ENCODE assay signal across 18 cellular contexts in genomic region chr16:54939537-54940278, GRCh38. TPM values are rescaled to one million over a fixed set of nuclear protein-coding genes. Genes with fewer than 3 reads are reported as not detected.
A peak's percentile ranks its signal among the peaks of the same experiment; 100 is the strongest.
DNase-seq lines count a peak whose midpoint lies in the region; ATAC-seq, FAIRE-seq and TF ChIP-seq lines count a peak whose summit lies in the region.
"Had no signal": no experiment of that assay in that cellular context is flagged by ENCODE, and none has a peak within 500 bp of the region (broad histone marks: within the 10 kb centered on the region; RNA-seq: fewer than 3 reads in every experiment).

No MANE protein-coding gene starts in this region.

- no peak for TF ChIP-seq RAD21 in H1 (IDR thresholded peaks at IDR 0.05 in 1 of 2, conservative IDR thresholded peaks at IDR 0.05 in 1 of 2; ENCODE audit: low read depth in 2 of 2, low read length in 2 of 2)

- H3K4ac ChIP-seq in H1 (replicated peaks; ENCODE audit: insufficient read length, low read depth, low read length), result no peak overlapping the region

- peaks cover 11% of the 10 kb centered on the region for H3K23me2 ChIP-seq in H1 (ENCODE audit: low read depth, low read length)

- CTCF ChIA-PET in H1 (lab: Charles Lee; ENCODE audit: partially characterized antibody), result interaction anchor here (0.7 to 3.6 kb wide), 7 partner anchors 18 to 417 kb away, joined by 3 to 29 read pairs (median 3); no protein-coding TSS in a partner anchor
- CTCF ChIA-PET in CD8-positive, alpha-beta memory T cell (lab: Charles Lee), result no interaction called here

- H3K27ac Mint-ChIP-seq in activated CD4-positive, alpha-beta T cell treated with anti-CD3 and anti-CD28 coated beads, Interleukin-2, amount 10 ng/mL, durations not matched to agents 24 days and 14 days, result no peak overlapping the region
- H3K27ac Mint-ChIP-seq in CD8-positive, alpha-beta memory T cell, result no peak overlapping the region
- H3K27ac Mint-ChIP-seq: activated B cell treated with CpG ODN at 0.5 μM for 24 hours had no signal

- H3K9me3 Mint-ChIP-seq in activated CD4-positive, alpha-beta T cell treated with anti-CD3 and anti-CD28 coated beads, Interleukin-2, amount 10 ng/mL, durations not matched to agents 24 days and 14 days, result no peaks in the 10 kb centered on the region
- peaks cover 0 to 10% (median 6%) of the 10 kb centered on the region in 5 donors for H3K9me3 Mint-ChIP-seq in CD8-positive, alpha-beta memory T cell
- H3K9me3 Mint-ChIP-seq: activated B cell treated with CpG ODN at 0.5 μM for 24 hours had no signal

- peak overlapping the region; percentile 95 to 98 for H3K4me2 ChIP-seq in H1 (ENCODE audit: insufficient read depth in 1 of 2, low read depth in 2 of 2, low read length in 2 of 2)

- TF ChIP-seq CTCF in H1 (IDR thresholded peaks at IDR 0.05; ENCODE audit: control extremely low read depth in 1 of 3, insufficient read depth in 1 of 3, low read depth in 1 of 3, low read length in 3 of 3) (no peak), lower leg skin (IDR thresholded peaks at IDR 0.05) (no peak), upper lobe of right lung (IDR thresholded peaks at IDR 0.05) (no peak)

- FAIRE-seq in H1 (lab: Jason Lieb, UNC), result no peak
- FAIRE-seq: A204.1, HTR-8/SVneo, keratinocyte had no signal

- DNase-seq in activated CD4-positive, alpha-beta T cell treated with anti-CD3 and anti-CD28 coated beads, Interleukin-2, amount 10 ng/mL, durations not matched to agents 24 days and 14 days, result peak; percentile 45
- no peak for DNase-seq in activated CD4-positive, alpha-beta T cell treated with anti-CD3 and anti-CD28 coated beads for 1 hour
- DNase-seq in H1 (ENCODE audit: low read depth in 1 of 2, low spot score in 2 of 2), result peak in 1 of 2 experiments; percentile 71
- DNase-seq in lower leg skin (ENCODE audit: low spot score in 2 of 2), result peak; percentile 13 to 90
- no peak for DNase-seq in upper lobe of right lung
- no peak for DNase-seq in CD8-positive, alpha-beta memory T cell
- DNase-seq in RPMI8226, result no peak
- DNase-seq in dedifferentiated amniotic fluid mesenchymal stem cell (ENCODE audit: extremely low spot score), result no peak
- DNase-seq: activated B cell treated with CpG ODN at 0.5 μM for 24 hours, DMS 273 treated with DMSO at 0.1 percent for 48 hours, NCI-H1694, Right ventricle myocardium superior, T-helper 1 cell had no signal

- no peak overlapping the region for H4K8ac ChIP-seq in H1 (ENCODE audit: extremely low read depth, insufficient read depth, low read length)

- intact Hi-C loops in activated CD4-positive, alpha-beta T cell treated with anti-CD3 and anti-CD28 coated beads, Interleukin-2, amount 10 ng/mL, durations not matched to agents 24 days and 14 days (cut with micrococcal nuclease), result loop anchor here (5.0 to 10.0 kb wide), 2 partner anchors 388 to 505 kb away; no protein-coding TSS in a partner anchor
- intact Hi-C loops in lower leg skin (cut with DNase I; ENCODE audit: low total_unique reads), result loop anchor here (10.0 kb wide), 2 partner anchors 655 to 735 kb away; partner anchors contain the start of gene IRX3
- intact Hi-C loops in upper lobe of right lung (cut with DNase I), result no loop called here

- no peak overlapping the region for H3K23ac ChIP-seq in H1 (ENCODE audit: insufficient read length)

- no peak overlapping the region for H3K27ac ChIP-seq in H1 (ENCODE audit: low read depth, low read length)
- H3K27ac ChIP-seq in upper lobe of right lung, result no peak overlapping the region
- no peak overlapping the region for H3K27ac ChIP-seq in CD8-positive, alpha-beta memory T cell (ENCODE audit: low read depth, low read length)
- H3K27ac ChIP-seq: C4-2B had no signal

- H4K91ac ChIP-seq in H1 (replicated peaks; ENCODE audit: insufficient read length, low read length), result no peak overlapping the region

- H2BK15ac ChIP-seq in H1 (ENCODE audit: low read length), result no peak overlapping the region

- no peak overlapping the region; the same call in 1 of the 2 replicates for H3K18ac ChIP-seq in H1 (ENCODE audit: extremely low read depth, low read length)

- H3K4me3 ChIP-seq in H1 (ENCODE audit: extremely low read depth in 1 of 4, insufficient read depth in 2 of 4, low read depth in 3 of 4, low read length in 4 of 4) (peak overlapping the region in 3 of 4 experiments; percentile 11 to 68 (median 23); a peak in 5 of 8 replicates), lower leg skin (ENCODE audit: low read depth, poor library complexity, severe bottlenecking) (no peak overlapping the region), upper lobe of right lung (no peak overlapping the region)
- H3K4me3 ChIP-seq in CD8-positive, alpha-beta memory T cell (ENCODE audit: low read length), result no peak overlapping the region

- H3K14ac ChIP-seq in H1 (ENCODE audit: insufficient read length), result no peak overlapping the region

- no peaks in the 10 kb centered on the region for H3K79me1 ChIP-seq in H1 (ENCODE audit: low read depth, low read length)

- no peak overlapping the region for H2AFZ ChIP-seq in H1 (ENCODE audit: low read length)

- H3K4me1 ChIP-seq in H1 (replicated peaks in 1 of 4; ENCODE audit: control insufficient read depth in 3 of 4, insufficient read depth in 4 of 4, low read length in 3 of 4) (peaks cover 0 to 28% (median 18%) of the 10 kb centered on the region in 4 experiments; a peak in 6 of 7 replicates), upper lobe of right lung (peaks cover 8% of the 10 kb centered on the region)
- H3K4me1 ChIP-seq in CD8-positive, alpha-beta memory T cell (ENCODE audit: insufficient read depth, low read length), result no peaks in the 10 kb centered on the region

- H4K5ac ChIP-seq in H1 (ENCODE audit: insufficient read length, low read depth, low read length), result no peak overlapping the region

- H3K56ac ChIP-seq in H1 (replicated peaks; ENCODE audit: insufficient read length, low read depth, low read length), result no peak overlapping the region

- no peak overlapping the region for H2BK5ac ChIP-seq in H1 (ENCODE audit: low read depth, low read length)

- TF ChIP-seq EP300 in H1 (IDR thresholded peaks at IDR 0.05; ENCODE audit: borderline replicate concordance in 1 of 2, low read depth in 2 of 2, low read length in 2 of 2), result no peak

- peaks cover 1% of the 10 kb centered on the region for H3K36me3 Mint-ChIP-seq in activated CD4-positive, alpha-beta T cell treated with anti-CD3 and anti-CD28 coated beads, Interleukin-2, amount 10 ng/mL, durations not matched to agents 24 days and 14 days (ENCODE audit: low read depth)
- H3K36me3 Mint-ChIP-seq in CD8-positive, alpha-beta memory T cell, result no peaks in the 10 kb centered on the region

- H2BK12ac ChIP-seq in H1 (ENCODE audit: low read depth, low read length), result peak overlapping the region; percentile 23; the same call in 1 of the 2 replicates

- TF ChIP-seq POLR2A in H1 (IDR thresholded peaks at IDR 0.05; ENCODE audit: control extremely low read depth in 1 of 2, low read depth in 2 of 2, low read length in 2 of 2) (no peak), lower leg skin (IDR thresholded peaks at IDR 0.05) (no peak)

- H2AK5ac ChIP-seq in H1 (ENCODE audit: low read depth, low read length), result no peak overlapping the region

- ATAC-seq in upper lobe of right lung, result peak; percentile 8

- no peak overlapping the region for H2BK120ac ChIP-seq in H1 (replicated peaks; ENCODE audit: low read depth, low read length)

- H3K4me1 Mint-ChIP-seq in activated CD4-positive, alpha-beta T cell treated with anti-CD3 and anti-CD28 coated beads, Interleukin-2, amount 10 ng/mL, durations not matched to agents 24 days and 14 days, result peaks cover 9% of the 10 kb centered on the region
- H3K4me1 Mint-ChIP-seq in CD8-positive, alpha-beta memory T cell, result peaks cover 6 to 17% (median 8%) of the 10 kb centered on the region in 3 donors

- H4K20me1 ChIP-seq in H1 (replicated peaks in 1 of 2; ENCODE audit: control insufficient read depth in 1 of 2, insufficient read depth in 2 of 2, low read length in 2 of 2), result peaks cover 3 to 8% of the 10 kb centered on the region in 2 experiments

- peaks cover 68% of the 10 kb centered on the region for H3K27me3 Mint-ChIP-seq in activated CD4-positive, alpha-beta T cell treated with anti-CD3 and anti-CD28 coated beads, Interleukin-2, amount 10 ng/mL, durations not matched to agents 24 days and 14 days
- peaks cover 59 to 81% of the 10 kb centered on the region in 2 donors for H3K27me3 Mint-ChIP-seq in CD8-positive, alpha-beta memory T cell

- no peaks in the 10 kb centered on the region for H3K79me2 ChIP-seq in H1 (ENCODE audit: control insufficient read depth in 1 of 2, insufficient read depth in 2 of 2, low read length in 2 of 2)

- H3K9me3 ChIP-seq in H1 (ENCODE audit: insufficient read depth in 2 of 2, low read depth in 1 of 2, low read length in 1 of 2), result no peaks in the 10 kb centered on the region; a peak in 1 of 4 replicates
- H3K9me3 ChIP-seq in upper lobe of right lung, result no peaks in the 10 kb centered on the region
- H3K9me3 ChIP-seq in CD8-positive, alpha-beta memory T cell (ENCODE audit: low read length), result no peaks in the 10 kb centered on the region

- H3K9ac ChIP-seq in H1 (replicated peaks in 1 of 4; ENCODE audit: extremely low read depth in 1 of 4, low read depth in 3 of 4, low read length in 3 of 4), result no peak overlapping the region

- H2BK20ac ChIP-seq in H1 (ENCODE audit: low read length), result no peak overlapping the region

- H3K27me3 ChIP-seq in H1 (replicated peaks in 1 of 4; ENCODE audit: control insufficient read depth in 3 of 4, extremely low read depth in 1 of 4, insufficient read depth in 3 of 4, low read length in 3 of 4), result peaks cover 42 to 73% (median 68%) of the 10 kb centered on the region in 4 experiments
- H3K27me3 ChIP-seq in upper lobe of right lung, result peaks cover 75% of the 10 kb centered on the region
- peaks cover 36% of the 10 kb centered on the region for H3K27me3 ChIP-seq in CD8-positive, alpha-beta memory T cell (ENCODE audit: insufficient read depth, low read length, poor library complexity, severe bottlenecking)

- POLR2A ChIA-PET in H1 (lab: Charles Lee; ENCODE audit: partially characterized antibody), result no interaction called here
- POLR2A ChIA-PET in CD8-positive, alpha-beta memory T cell (lab: Charles Lee), result no interaction called here

- H3K36me3 ChIP-seq in H1 (ENCODE audit: control insufficient read depth in 2 of 4, insufficient read depth in 4 of 4, low read length in 3 of 4) (no peaks in the 10 kb centered on the region; a peak in 1 of 8 replicates), upper lobe of right lung (no peaks in the 10 kb centered on the region)
- H3K36me3 ChIP-seq in CD8-positive, alpha-beta memory T cell (ENCODE audit: insufficient read depth, low read length), result no peaks in the 10 kb centered on the region

- H3K4me3 Mint-ChIP-seq in activated CD4-positive, alpha-beta T cell treated with anti-CD3 and anti-CD28 coated beads, Interleukin-2, amount 10 ng/mL, durations not matched to agents 24 days and 14 days, result no peak overlapping the region
- no peak overlapping the region for H3K4me3 Mint-ChIP-seq in CD8-positive, alpha-beta memory T cell
- H3K4me3 Mint-ChIP-seq: activated B cell treated with CpG ODN at 0.5 μM for 24 hours had no signal

- 11% methylated on average over 35 of the region's 36 CpGs; no CpG with 5 or more reads in 1 of the 2 experiments for WGBS in H1 (ENCODE audit: extremely low coverage in 1 of 2, insufficient coverage in 1 of 2, insufficient read length in 1 of 2, insufficient replicate concordance in 2 of 2, low coverage in 1 of 2, low lambda C conversion rate in 2 of 2, missing lambda C conversion rate in 1 of 2), 2 experiments
- 67 to 73% methylated on average over 36 of the region's 36 CpGs for WGBS in lower leg skin, 2 donors

RNA-seq across cellular contexts. Expression of gene IRX5, which starts 9.0 kb away (rescaled TPM):
- 0.12 TPM in 1 of 2 replicates, not detected in the other for total RNA-seq in activated CD4-positive, alpha-beta T cell treated with anti-CD3 and anti-CD28 coated beads, Interleukin-2, amount 10 ng/mL, durations not matched to agents 24 days and 14 days
- total RNA-seq in H1 (2021; fragmentation: NEBNext Ultra II Directional; extraction: Animal tissue kit (Norgen Biotek cat#: 25700)), result 0.48 and 0.90 TPM in 2 replicates
- 0.56 and 1.4 TPM in 2 replicates for polyA plus RNA-seq in H1 (2011; rRNA removed)
- polyA plus RNA-seq in H1 (2011; cell fraction: cytosol; rRNA removed), result 0.94 TPM
- 1.5 TPM for polyA plus RNA-seq in H1 (2011; cell fraction: nucleus; rRNA removed)
- polyA plus RNA-seq in H1 (2012, experiment 1 of 2), result 0.36 to 0.42 TPM (median 0.39 TPM) in 4 replicates
- polyA plus RNA-seq in H1 (2012, experiment 2 of 2), result 0.21 TPM
- 0.16 TPM for polyA plus RNA-seq in H1 (2013, experiment 1 of 2)
- polyA plus RNA-seq in H1 (2013, experiment 2 of 2), result 0.15 TPM
- polyA minus RNA-seq in H1 (2011; rRNA and poly(A)+ RNA removed), result 0.13 and 0.32 TPM in 2 replicates
- polyA minus RNA-seq in H1 (2011; cell fraction: cytosol; rRNA and poly(A)+ RNA removed), result 2.8 TPM
- 1.5 TPM for polyA minus RNA-seq in H1 (2011; cell fraction: nucleus; rRNA and poly(A)+ RNA removed)
- total RNA-seq in lower leg skin (10 to 100 TPM; 47.0 to 99.1 (median 68.7) TPM), upper lobe of right lung (23.3 TPM)
- total RNA-seq in CD8-positive, alpha-beta memory T cell, result not detected
- not detected for polyA plus RNA-seq in CD8-positive, alpha-beta memory T cell
- total RNA-seq: activated B cell treated with CpG ODN at 0.5 μM for 24 hours, temporal lobe had no signal

Comparison
In these comparisons a context has a peak if more than half of its experiments do, and no peak if none do; other contexts are left out.
1. DNase-seq: peak in activated CD4-positive, alpha-beta T cell treated with anti-CD3 and anti-CD28 coated beads, Interleukin-2, amount 10 ng/mL, durations not matched to agents 24 days and 14 days (single experiment) and lower leg skin (2 of 2); none in activated CD4-positive, alpha-beta T cell treated with anti-CD3 and anti-CD28 coated beads for 1 hour (single experiment), upper lobe of right lung (single experiment), CD8-positive, alpha-beta memory T cell (0 of 5), RPMI8226 (single experiment) and dedifferentiated amniotic fluid mesenchymal stem cell (single experiment).
2. H3K4me3 ChIP-seq: peak in H1 (3 of 4); none in lower leg skin (single experiment), upper lobe of right lung (single experiment) and CD8-positive, alpha-beta memory T cell (single experiment).
3. RNA of gene IRX5, which starts 9.0 kb away (total RNA-seq): 47.0 to 99.1 TPM in lower leg skin and 23.3 TPM in upper lobe of right lung (single experiment); 0.48 to 0.90 TPM in H1, 0.12 TPM in activated CD4-positive, alpha-beta T cell treated with anti-CD3 and anti-CD28 coated beads, Interleukin-2, amount 10 ng/mL, durations not matched to agents 24 days and 14 days and not detected in CD8-positive, alpha-beta memory T cell; every median in the first group is over 10 times any median in the second.